Comparison of ENCODE assay signal across 28 cellular contexts in genomic region chr12:123892853-123893252, GRCh38.
"Had no signal": no experiment of that assay in that cellular context is flagged by ENCODE, and none has a peak within 500 bp of the region (broad histone marks: within the 10 kb centered on the region; RNA-seq: fewer than 3 reads in every experiment).

No MANE protein-coding gene starts in this region.

- ATAC-seq: naive thymus-derived CD8-positive, alpha-beta T cell; natural killer cell treated with Interleukin-12 subunit alpha and Interleukin-12 subunit beta and Interleukin-15 and Interleukin-18, amount 100 ng/mL, for 72 hours; psoas muscle; right cardiac atrium; sciatic nerve; stimulated activated naive B cell treated with anti-CD40 and anti-IgM and Interleukin-4, amounts not matched to agents 10 μg/mL and 1 μg/mL and 100 μg/mL, for 72 hours had no signal

- H3K36me3 ChIP-seq: ovary, stomach, thoracic aorta, thyroid gland, tibial nerve, upper lobe of left lung, vagina had no signal

- H3K4me3 ChIP-seq: ovary, psoas muscle, stomach, thoracic aorta, thyroid gland, tibial nerve, upper lobe of left lung, vagina had no signal

- H3K9me3 Mint-ChIP-seq: naive B cell; naive thymus-derived CD8-positive, alpha-beta T cell; natural killer cell treated with Interleukin-12 subunit alpha and Interleukin-12 subunit beta and Interleukin-15 and Interleukin-18, amount 100 ng/mL, for 72 hours; neural crest cell; stimulated activated naive B cell treated with anti-CD40 and anti-IgM and Interleukin-4, amounts not matched to agents 10 μg/mL and 1 μg/mL and 100 μg/mL, for 72 hours; stimulated activated naive CD8-positive, alpha-beta T cell treated with anti-CD3 and anti-CD28 coated beads, Interleukin-15, Interleukin-2, amounts not matched to agents 100 ng/mL and 50 ng/mL, for 24 hours had no signal

- H2AFZ ChIP-seq: parathyroid adenoma had no signal

- H3K4me1 Mint-ChIP-seq: naive B cell; stimulated activated naive B cell treated with anti-CD40 and anti-IgM and Interleukin-4, amounts not matched to agents 10 μg/mL and 1 μg/mL and 100 μg/mL, for 72 hours had no signal

- H3K9me3 ChIP-seq: ovary, psoas muscle, stomach, thoracic aorta, thyroid gland, tibial nerve, upper lobe of left lung, vagina had no signal

- H3K9ac ChIP-seq: parathyroid adenoma had no signal

- H3K79me2 ChIP-seq: parathyroid adenoma had no signal

- FAIRE-seq: small intestine, urothelium cell line had no signal

- DNase-seq: naive B cell; naive thymus-derived CD8-positive, alpha-beta T cell; nephron progenitor cell; occipital lobe; ovary; right cardiac atrium; small intestine; stimulated activated CD4-positive, alpha-beta T cell treated with anti-CD3 and anti-CD28 coated beads, Interleukin-15, amount 100 ng/mL, for 24 hours; stimulated activated CD4-positive, alpha-beta T cell treated with anti-CD3 and anti-CD28 coated beads, Interleukin-4, amount 100 ng/mL, for 1 hour; stimulated activated CD4-positive, alpha-beta T cell treated with anti-CD3 and anti-CD28 coated beads, Interleukin-4, amount 100 ng/mL, for 4 hours; stimulated activated CD8-positive, alpha-beta memory T cell treated with anti-CD3 and anti-CD28 coated beads, Interleukin-4, amount 100 ng/mL, for 48 hours; stimulated activated naive B cell treated with anti-CD40 and anti-IgM and Interleukin-4, amounts not matched to agents 10 μg/mL and 1 μg/mL and 100 μg/mL, for 72 hours; stimulated activated naive CD4-positive, alpha-beta T cell treated with Interleukin-2 at 50 U/mL for 16 hours; stomach; thyroid gland; trophoblast cell had no signal

- H3K27ac Mint-ChIP-seq: naive B cell; naive thymus-derived CD8-positive, alpha-beta T cell; natural killer cell treated with Interleukin-12 subunit alpha and Interleukin-12 subunit beta and Interleukin-15 and Interleukin-18, amount 100 ng/mL, for 72 hours; nephron progenitor cell; progenitor cell of endocrine pancreas; stimulated activated naive B cell treated with anti-CD40 and anti-IgM and Interleukin-4, amounts not matched to agents 10 μg/mL and 1 μg/mL and 100 μg/mL, for 72 hours; stimulated activated naive CD8-positive, alpha-beta T cell treated with anti-CD3 and anti-CD28 coated beads, Interleukin-15, Interleukin-2, amounts not matched to agents 100 ng/mL and 50 ng/mL, for 24 hours had no signal

- H3K4me3 Mint-ChIP-seq: naive B cell; naive thymus-derived CD8-positive, alpha-beta T cell; natural killer cell treated with Interleukin-12 subunit alpha and Interleukin-12 subunit beta and Interleukin-15 and Interleukin-18, amount 100 ng/mL, for 72 hours; nephron progenitor cell; neural crest cell; stimulated activated naive B cell treated with anti-CD40 and anti-IgM and Interleukin-4, amounts not matched to agents 10 μg/mL and 1 μg/mL and 100 μg/mL, for 72 hours; stimulated activated naive CD8-positive, alpha-beta T cell treated with anti-CD3 and anti-CD28 coated beads, Interleukin-15, Interleukin-2, amounts not matched to agents 100 ng/mL and 50 ng/mL, for 24 hours had no signal

- H3K36me3 Mint-ChIP-seq: naive B cell; naive thymus-derived CD8-positive, alpha-beta T cell; natural killer cell treated with Interleukin-12 subunit alpha and Interleukin-12 subunit beta and Interleukin-15 and Interleukin-18, amount 100 ng/mL, for 72 hours; stimulated activated naive B cell treated with anti-CD40 and anti-IgM and Interleukin-4, amounts not matched to agents 10 μg/mL and 1 μg/mL and 100 μg/mL, for 72 hours had no signal

- H3K4me1 ChIP-seq: parathyroid adenoma, psoas muscle, stomach, thyroid gland, tibial nerve, upper lobe of left lung, vagina had no signal

- H3K27me3 ChIP-seq: ovary, thyroid gland, upper lobe of left lung, vagina had no signal

- H3K27ac ChIP-seq: ovary, parathyroid adenoma, psoas muscle, stomach, thoracic aorta, thyroid gland, tibial nerve, upper lobe of left lung, vagina had no signal
